In the genomic region with DNA sequence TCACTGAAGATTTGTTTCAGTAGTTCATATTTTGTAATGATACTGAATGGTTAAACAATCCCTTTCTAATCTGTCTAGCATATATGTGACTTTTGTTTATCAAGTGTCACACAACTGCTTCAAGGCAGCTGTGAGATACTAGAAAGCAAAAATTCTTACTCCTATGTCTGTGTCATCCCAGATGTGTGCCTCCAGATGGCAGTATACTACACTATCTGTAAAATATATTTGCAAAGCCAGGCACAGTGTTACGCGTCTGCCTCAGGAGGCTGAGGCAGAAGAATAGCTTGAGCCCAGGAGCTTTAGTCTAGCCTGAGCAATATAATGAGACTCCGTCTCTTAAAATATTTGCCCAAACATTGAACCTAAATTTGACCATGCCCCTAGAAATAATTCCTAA, we compare ENCODE assay signal across 8 cellular contexts. TPM values are rescaled to one million over a fixed set of nuclear protein-coding genes. Genes with fewer than 3 reads are reported as not detected.
A peak's percentile ranks its signal among the peaks of the same experiment; 100 is the strongest.
DNase-seq lines count a peak whose midpoint lies in the region; ATAC-seq lines count a peak whose summit lies in the region.

No MANE protein-coding gene starts in this region.

- no peaks in the 10 kb centered on the region for H3K36me3 Mint-ChIP-seq in activated T-helper 2 cell treated with anti-CD3 and anti-CD28 coated beads, Interferon-gamma antibody, Interleukin-2, Interleukin-4, amounts not matched to agents 10 μg/mL and 5 μg/mL and 100 μg/mL, durations not matched to agents 14 hours and 24 hours and 36 hours (ENCODE audit: low read depth)

- ATAC-seq in GM18909 (IDR thresholded peaks at IDR 0.05; ENCODE audit: poor library complexity, unreplicated experiment) (peak; percentile 79), left cardiac atrium (peak; percentile 45 to 60), HG03025 (IDR thresholded peaks at IDR 0.05; ENCODE audit: low FRiP score, unreplicated experiment) (no peak)

- H3K4me1 Mint-ChIP-seq in activated T-helper 2 cell treated with anti-CD3 and anti-CD28 coated beads, Interferon-gamma antibody, Interleukin-2, Interleukin-4, amounts not matched to agents 10 μg/mL and 5 μg/mL and 100 μg/mL, durations not matched to agents 14 hours and 24 hours and 36 hours (ENCODE audit: low read depth): peaks cover 4% of the 10 kb centered on the region

- DNase-seq in D341Med (ENCODE audit: low spot score) (peak; percentile 42), NCI-H1417 treated with DMSO at 0.1 percent for 48 hours (lab: John Stamatoyannopoulos, UW) (peak; percentile 14), left cardiac atrium (no peak), T-helper 9 cell (no peak)
- DNase-seq in activated T-helper 2 cell treated with anti-CD3 and anti-CD28 coated beads, Interferon-gamma antibody, Interleukin-2, Interleukin-4, amounts not matched to agents 10 μg/mL and 5 μg/mL and 100 μg/mL, durations not matched to agents 14 hours and 24 hours and 36 hours (ENCODE audit: low spot score): peak; percentile 7
- DNase-seq in stimulated activated CD4-positive, alpha-beta T cell treated with anti-CD3 and anti-CD28 coated beads, Interleukin-4, amount 100 ng/mL, for 1 hour: peak; percentile 3

- H3K27ac Mint-ChIP-seq in activated T-helper 2 cell treated with anti-CD3 and anti-CD28 coated beads, Interferon-gamma antibody, Interleukin-2, Interleukin-4, amounts not matched to agents 10 μg/mL and 5 μg/mL and 100 μg/mL, durations not matched to agents 14 hours and 24 hours and 36 hours: no peak overlapping the region

- intact Hi-C loops in activated T-helper 2 cell treated with anti-CD3 and anti-CD28 coated beads, Interferon-gamma antibody, Interleukin-2, Interleukin-4, amounts not matched to agents 10 μg/mL and 5 μg/mL and 100 μg/mL, durations not matched to agents 14 hours and 24 hours and 36 hours (cut with micrococcal nuclease): loop anchor here (1.0 to 2.0 kb wide), 2 partner anchors 84 to 124 kb away; no protein-coding TSS in a partner anchor
- intact Hi-C loops in left cardiac atrium (cut with DNase I): loop anchor here in 1 of 2 donors (5.0 kb wide), 1 partner anchor 86 kb away; no protein-coding TSS in a partner anchor

- H3K9me3 Mint-ChIP-seq in activated T-helper 2 cell treated with anti-CD3 and anti-CD28 coated beads, Interferon-gamma antibody, Interleukin-2, Interleukin-4, amounts not matched to agents 10 μg/mL and 5 μg/mL and 100 μg/mL, durations not matched to agents 14 hours and 24 hours and 36 hours: no peaks in the 10 kb centered on the region

- peaks cover 12% of the 10 kb centered on the region for H3K27me3 Mint-ChIP-seq in activated T-helper 2 cell treated with anti-CD3 and anti-CD28 coated beads, Interferon-gamma antibody, Interleukin-2, Interleukin-4, amounts not matched to agents 10 μg/mL and 5 μg/mL and 100 μg/mL, durations not matched to agents 14 hours and 24 hours and 36 hours (ENCODE audit: low read depth)

- H3K4me3 Mint-ChIP-seq in activated T-helper 2 cell treated with anti-CD3 and anti-CD28 coated beads, Interferon-gamma antibody, Interleukin-2, Interleukin-4, amounts not matched to agents 10 μg/mL and 5 μg/mL and 100 μg/mL, durations not matched to agents 14 hours and 24 hours and 36 hours (ENCODE audit: low read depth): no peak overlapping the region

RNA-seq across cellular contexts. Expression of a gene that starts 4.0 kb away (rescaled TPM):
- 0.64 and 0.75 TPM in 2 replicates for total RNA-seq in activated T-helper 2 cell treated with anti-CD3 and anti-CD28 coated beads, Interferon-gamma antibody, Interleukin-2, Interleukin-4, amounts not matched to agents 10 μg/mL and 5 μg/mL and 100 μg/mL, durations not matched to agents 14 hours and 24 hours and 36 hours
- under 1 TPM; 0.13 to 0.53 TPM for total RNA-seq in left cardiac atrium

Comparison
In these comparisons a context has a peak if more than half of its experiments do, and no peak if none do; other contexts are left out.
1. DNase-seq: peak in D341Med (single experiment), NCI-H1417 treated with DMSO at 0.1 percent for 48 hours (single experiment), activated T-helper 2 cell treated with anti-CD3 and anti-CD28 coated beads, Interferon-gamma antibody, Interleukin-2, Interleukin-4, amounts not matched to agents 10 μg/mL and 5 μg/mL and 100 μg/mL, durations not matched to agents 14 hours and 24 hours and 36 hours (single experiment) and stimulated activated CD4-positive, alpha-beta T cell treated with anti-CD3 and anti-CD28 coated beads, Interleukin-4, amount 100 ng/mL, for 1 hour (single experiment); none in left cardiac atrium (single experiment) and T-helper 9 cell (single experiment).